ENCODE assay signal across 25 cellular contexts in the genomic region with DNA sequence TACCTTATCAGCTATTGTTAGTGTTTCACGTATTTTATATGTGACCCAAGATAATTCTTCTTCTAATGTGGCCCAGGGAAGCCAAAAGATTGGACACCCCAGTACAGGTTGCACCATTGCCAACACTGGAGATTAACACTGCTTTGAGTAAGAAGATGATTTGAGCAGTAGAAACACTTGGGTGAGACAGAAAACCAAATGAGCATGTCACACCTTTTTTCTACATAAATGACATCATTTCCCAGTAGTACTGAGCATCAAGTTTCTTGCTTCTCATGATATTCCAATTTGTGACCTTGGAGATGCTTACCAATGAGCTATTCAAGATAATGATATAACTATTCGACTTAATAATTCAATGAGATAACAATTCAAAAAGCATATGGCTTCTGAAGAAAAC.
"Had no signal": no experiment of that assay in that cellular context is flagged by ENCODE, and none has a peak within 500 bp of the region (broad histone marks: within the 10 kb centered on the region; RNA-seq: fewer than 3 reads in every experiment).

No MANE protein-coding gene starts in this region.

- H3K27me3 ChIP-seq: colonic mucosa, esophagus squamous epithelium, foreskin keratinocyte, gastrocnemius medialis had no signal

- H3K4me3 Mint-ChIP-seq: dendritic cell treated with granulocyte-macrophage colony-stimulating factor and Interleukin-4, amounts not matched to agents 40 ng/mL and 50 ng/mL, for 4 days; effector memory CD8-positive, alpha-beta T cell; endodermal cell had no signal

- H3K4me3 ChIP-seq: colonic mucosa, coronary artery, dorsolateral prefrontal cortex, esophagus squamous epithelium, gastrocnemius medialis, gastroesophageal sphincter, heart left ventricle, heart right ventricle had no signal

- H3K27ac Mint-ChIP-seq: dendritic cell treated with granulocyte-macrophage colony-stimulating factor and Interleukin-4, amounts not matched to agents 40 ng/mL and 50 ng/mL, for 4 days; effector memory CD8-positive, alpha-beta T cell; endodermal cell had no signal

- H3K4me1 ChIP-seq: colonic mucosa, esophagus squamous epithelium, foreskin keratinocyte, gastrocnemius medialis, gastroesophageal sphincter, heart left ventricle, heart right ventricle had no signal

- H3K9me3 ChIP-seq: colonic mucosa, esophagus squamous epithelium, gastrocnemius medialis, gastroesophageal sphincter, heart left ventricle, heart right ventricle had no signal

- H3K36me3 ChIP-seq: colonic mucosa, esophagus squamous epithelium, gastrocnemius medialis, gastroesophageal sphincter, heart left ventricle, heart right ventricle had no signal

- H3K9me3 Mint-ChIP-seq: dendritic cell treated with granulocyte-macrophage colony-stimulating factor and Interleukin-4, amounts not matched to agents 40 ng/mL and 50 ng/mL, for 4 days; effector memory CD8-positive, alpha-beta T cell had no signal

- DNase-seq: colonic mucosa; cortex of kidney; dermis blood vessel endothelial cell; dorsolateral prefrontal cortex; effector CD4-positive, alpha-beta T cell; effector CD8-positive, alpha-beta T cell; effector memory CD4-positive, alpha-beta T cell; effector memory CD8-positive, alpha-beta T cell; endodermal cell; erythroblast; esophagus squamous epithelium; foreskin fibroblast; foreskin keratinocyte; foreskin melanocyte; gastrocnemius medialis; glutamatergic neuron; head of caudate nucleus; heart left ventricle; heart right ventricle had no signal

- FAIRE-seq: endothelial cell of umbilical vein had no signal

- H3K27ac ChIP-seq: colonic mucosa, coronary artery, dorsolateral prefrontal cortex, epithelial cell of prostate, esophagus squamous epithelium, foreskin keratinocyte, gastrocnemius medialis, gastroesophageal sphincter, heart left ventricle, heart right ventricle had no signal

- ATAC-seq: effector memory CD8-positive, alpha-beta T cell; esophagus mucosa; foreskin keratinocyte; gastrocnemius medialis; gastroesophageal sphincter; heart left ventricle; heart right ventricle had no signal

- H3K4me1 Mint-ChIP-seq: endodermal cell had no signal
